In the genomic region with DNA sequence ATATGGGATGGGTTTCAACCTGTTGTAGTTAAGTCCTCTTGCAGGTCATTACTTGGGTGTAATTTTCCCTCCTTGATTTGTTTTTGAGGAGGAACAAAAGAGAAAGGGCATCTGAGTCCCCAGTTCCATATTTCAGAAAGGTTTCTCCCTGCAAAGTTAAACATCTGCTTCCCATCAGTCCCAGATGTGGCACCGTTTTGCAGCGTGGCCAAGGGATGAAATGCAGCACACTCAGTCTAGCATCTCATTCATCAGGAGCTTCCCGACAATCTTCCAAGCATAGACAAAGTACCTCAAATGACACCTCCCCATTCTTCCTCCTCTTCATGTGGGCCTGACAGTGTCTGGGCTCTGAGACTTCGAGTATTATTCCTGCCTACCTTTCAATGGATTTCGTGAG, we compare ENCODE assay signal across 17 cellular contexts.
"Had no signal": no experiment of that assay in that cellular context is flagged by ENCODE, and none has a peak within 500 bp of the region (broad histone marks: within the 10 kb centered on the region; RNA-seq: fewer than 3 reads in every experiment).

No MANE protein-coding gene starts in this region.

- H3K27ac Mint-ChIP-seq: nephron, progenitor cell of endocrine pancreas had no signal

- ATAC-seq: esophagus mucosa, heart left ventricle, pancreas, right cardiac atrium had no signal

- H3K36me3 Mint-ChIP-seq: naive B cell had no signal

- DNase-seq: effector memory CD4-positive, alpha-beta T cell; foreskin melanocyte; heart left ventricle; hippocampal formation; kidney glomerular epithelial cell; mesendoderm; naive B cell; occipital lobe; pancreas; right cardiac atrium; small intestine; stimulated activated CD4-positive, alpha-beta T cell treated with anti-CD3 and anti-CD28 coated beads, Interleukin-2, amount 100 ng/mL, for 48 hours; stimulated activated naive CD4-positive, alpha-beta T cell treated with Interleukin-2 at 50 U/mL for 16 hours; trophoblast cell had no signal

- H3K27ac ChIP-seq: heart left ventricle, pancreas had no signal

- H3K9me3 ChIP-seq: heart left ventricle, pancreas had no signal

- H3K4me1 ChIP-seq: heart left ventricle, pancreas had no signal

- H3K4me3 ChIP-seq: heart left ventricle, pancreas had no signal

- H3K9me3 Mint-ChIP-seq: nephron had no signal

- H3K36me3 ChIP-seq: heart left ventricle, pancreas had no signal

- H3K27me3 Mint-ChIP-seq: naive B cell, progenitor cell of endocrine pancreas had no signal

- H3K4me1 Mint-ChIP-seq: naive B cell, nephron had no signal

- H3K27me3 ChIP-seq: pancreas had no signal

- H3K4me3 Mint-ChIP-seq: naive B cell, nephron had no signal
